9 cellular contexts compared by ENCODE assay signal in genomic region chr1:45013551-45014209, GRCh38. TPM values are rescaled to one million over a fixed set of nuclear protein-coding genes. Genes with fewer than 3 reads are reported as not detected.
DNase-seq lines count a peak whose midpoint lies in the region; ATAC-seq and TF ChIP-seq lines count a peak whose summit lies in the region.
"Had no signal": no experiment of that assay in that cellular context is flagged by ENCODE, and none has a peak within 500 bp of the region (broad histone marks: within the 10 kb centered on the region; RNA-seq: fewer than 3 reads in every experiment).

No MANE protein-coding gene starts in this region.

- H3K4me1 ChIP-seq in IMR-90 (ENCODE audit: control insufficient read depth, insufficient read depth, low read length) = peaks cover 12% of the 10 kb centered on the region
- peaks cover 5% of the 10 kb centered on the region for H3K4me1 ChIP-seq in neural progenitor cell
- peaks cover 0 to 58% (median 37%) of the 10 kb centered on the region in 3 donors for H3K4me1 ChIP-seq in gastroesophageal sphincter

- no peak for DNase-seq in CD4-positive, alpha-beta T cell
- DNase-seq in IMR-90 (no peak), neural progenitor cell (ENCODE audit: low spot score) (no peak), DMS153 treated with DMSO at 0.1 percent for 48 hours (lab: John Stamatoyannopoulos, UW; ENCODE audit: unreplicated experiment) (no peak), mesenteric fat pad (ENCODE audit: low spot score) (no peak)

- no CpG with 5 or more reads among the region's 12 CpGs for WGBS in IMR-90 (ENCODE audit: extremely low coverage in 2 of 2, insufficient read length in 1 of 2), 2 experiments
- WGBS in gastroesophageal sphincter (ENCODE audit: low coverage in 1 of 2), 2 donors = 30% methylated on average over 2 of the region's 12 CpGs; no CpG with 5 or more reads in 1 of the 2 donors

- H2AFZ ChIP-seq in IMR-90 (replicated peaks; ENCODE audit: low read length, poor library complexity) (no peak overlapping the region), neural progenitor cell (replicated peaks) (no peak overlapping the region)

- TF ChIP-seq EP300 in gastroesophageal sphincter (IDR thresholded peaks at IDR 0.05) = no peak

- H3K9me1 ChIP-seq in IMR-90 (ENCODE audit: insufficient read depth, low read length) = peaks cover 13% of the 10 kb centered on the region

- in situ Hi-C loops in IMR-90 (cut with MboI; ENCODE audit: low sequenced_read_pairs) = loop anchor here (5.0 kb wide), 3 partner anchors 289 to 554 kb away; partner anchors contain the start of gene TESK2

- no peak overlapping the region for H2BK5ac ChIP-seq in IMR-90 (ENCODE audit: low read depth, low read length, poor library complexity, severe bottlenecking)

- no peak overlapping the region for H3K27ac ChIP-seq in CD4-positive, alpha-beta T cell (ENCODE audit: low read depth, low read length)
- H3K27ac ChIP-seq in IMR-90 (ENCODE audit: insufficient read depth, low read length) (no peak overlapping the region), neural progenitor cell (no peak overlapping the region), gastroesophageal sphincter (peak overlapping the region in 1 of 4 donors; percentile 87)

- no peaks in the 10 kb centered on the region for H3K9me3 ChIP-seq in CD4-positive, alpha-beta T cell (ENCODE audit: control insufficient read depth, low read length)
- no peaks in the 10 kb centered on the region for H3K9me3 ChIP-seq in IMR-90 (ENCODE audit: control insufficient read depth, insufficient read depth, low read length)
- H3K9me3 ChIP-seq in neural progenitor cell (ENCODE audit: low read depth) = no peaks in the 10 kb centered on the region
- H3K9me3 ChIP-seq in gastroesophageal sphincter = no peaks in the 10 kb centered on the region
- H3K9me3 ChIP-seq: Peyer's patch had no signal

- H3F3A ChIP-seq in neural progenitor cell (ENCODE audit: low read depth) = peaks cover 7% of the 10 kb centered on the region

- no peak overlapping the region for H2BK120ac ChIP-seq in IMR-90 (ENCODE audit: low read depth, low read length)

- H3K4ac ChIP-seq in IMR-90 (ENCODE audit: low read depth, low read length) = no peak overlapping the region

- no peak for TF ChIP-seq CTCF in CD4-positive, alpha-beta T cell (IDR thresholded peaks at IDR 0.05)
- TF ChIP-seq CTCF in IMR-90 (conservative IDR thresholded peaks at IDR 0.05; ENCODE audit: low read depth, low read length) = no peak
- TF ChIP-seq CTCF in brain (conservative IDR thresholded peaks at IDR 0.05) = no peak
- TF ChIP-seq CTCF in neural progenitor cell (IDR thresholded peaks at IDR 0.05) = no peak
- TF ChIP-seq CTCF in gastroesophageal sphincter (IDR thresholded peaks at IDR 0.05) = no peak

- no peaks in the 10 kb centered on the region for H3K27me3 Mint-ChIP-seq in CD4-positive, alpha-beta T cell
- H3K27me3 Mint-ChIP-seq in brain (peaks cover 14% of the 10 kb centered on the region), neural progenitor cell (ENCODE audit: insufficient read depth, low read depth) (peaks cover 2% of the 10 kb centered on the region)

- no peak for TF ChIP-seq RAD21 in IMR-90 (IDR thresholded peaks at IDR 0.05; ENCODE audit: low read length)

- no peak for ATAC-seq in CD4-positive, alpha-beta T cell (ENCODE audit: poor library complexity)
- ATAC-seq in IMR-90 (ENCODE audit: low read depth) (no peak), gastroesophageal sphincter (no peak), GM21529 (IDR thresholded peaks at IDR 0.05; ENCODE audit: unreplicated experiment) (no peak)

- no peak overlapping the region for H3K9ac ChIP-seq in IMR-90 (ENCODE audit: low read depth, low read length)
- peak overlapping the region; percentile 64 for H3K9ac ChIP-seq in neural progenitor cell

- H3K27ac Mint-ChIP-seq in CD4-positive, alpha-beta T cell = peak overlapping the region; percentile 91
- H3K27ac Mint-ChIP-seq in brain = peak overlapping the region in 3 of 5 experiments; percentile 96 to 98 (median 97)
- H3K27ac Mint-ChIP-seq in neural progenitor cell = no peak overlapping the region

- no peaks in the 10 kb centered on the region for H3K9me3 Mint-ChIP-seq in CD4-positive, alpha-beta T cell
- H3K9me3 Mint-ChIP-seq in brain = no peaks in the 10 kb centered on the region
- no peaks in the 10 kb centered on the region for H3K9me3 Mint-ChIP-seq in neural progenitor cell

- no peaks in the 10 kb centered on the region for H3K27me3 ChIP-seq in CD4-positive, alpha-beta T cell (ENCODE audit: control insufficient read depth, insufficient read depth, low read length)
- no peaks in the 10 kb centered on the region for H3K27me3 ChIP-seq in IMR-90 (ENCODE audit: control insufficient read depth, insufficient read depth, low read length)
- peaks cover 3% of the 10 kb centered on the region for H3K27me3 ChIP-seq in neural progenitor cell
- no peaks in the 10 kb centered on the region for H3K27me3 ChIP-seq in gastroesophageal sphincter
- H3K27me3 ChIP-seq: Peyer's patch had no signal

- H3K14ac ChIP-seq in IMR-90 (replicated peaks; ENCODE audit: low read depth, low read length) = no peak overlapping the region

- no peak overlapping the region for H2BK15ac ChIP-seq in IMR-90 (ENCODE audit: low read depth, low read length)

- H3K18ac ChIP-seq in IMR-90 (ENCODE audit: low read depth, low read length) = no peak overlapping the region

- POLR2A ChIA-PET in CD4-positive, alpha-beta T cell (lab: Charles Lee) = interaction anchor here (0.6 to 6.9 kb wide), 8 partner anchors 27 to 673 kb away, joined by 3 to 141 read pairs (median 6); partner anchors contain the start of genes EIF2B3, GPBP1L1, MUTYH and TESK2
- POLR2A ChIA-PET in IMR-90 (lab: Charles Lee; ENCODE audit: unreplicated experiment) = interaction anchor here (0.7 to 1.2 kb wide), 2 partner anchors 17 to 289 kb away, joined by 3 to 7 read pairs; no protein-coding TSS in a partner anchor

- TF ChIP-seq POLR2A in IMR-90 (IDR thresholded peaks at IDR 0.05; ENCODE audit: low read depth, low read length) (no peak), gastroesophageal sphincter (IDR thresholded peaks at IDR 0.05) (no peak)

- TSS peak; percentile 86 for BruUV-seq in IMR-90 (replicated peaks; lab: Mats Ljungman, UMichigan)

- intact Hi-C loops in CD4-positive, alpha-beta T cell (cut with DNase I, micrococcal nuclease) = loop anchor here (1.0 to 10.0 kb wide), 13 partner anchors 27 to 674 kb away; partner anchors contain the start of genes GPBP1L1 (in 2 of the 2), TMEM69 (in 2 of the 2), BTBD19 (in 1 of the 2) and DYNLT4 (in 1 of the 2)
- intact Hi-C loops in IMR-90 (cut with micrococcal nuclease) = loop anchor here (1.0 to 5.0 kb wide), 6 partner anchors 221 to 559 kb away; partner anchors contain the start of genes MUTYH, RNU5D-1, TESK2 and TOE1

- H2AK5ac ChIP-seq in IMR-90 (ENCODE audit: low read depth, low read length) = no peak overlapping the region

- H3K4me2 ChIP-seq in IMR-90 (ENCODE audit: low read depth, low read length) = no peak overlapping the region; the same call in 1 of the 2 replicates
- peak overlapping the region; percentile 100 for H3K4me2 ChIP-seq in neural progenitor cell

- H3K4me1 Mint-ChIP-seq in CD4-positive, alpha-beta T cell (ENCODE audit: low read depth) = peaks cover 63% of the 10 kb centered on the region
- H3K4me1 Mint-ChIP-seq in brain = peaks cover 55% of the 10 kb centered on the region
- H3K4me1 Mint-ChIP-seq in neural progenitor cell = peaks cover 39% of the 10 kb centered on the region

- H3K36me3 ChIP-seq in IMR-90 (ENCODE audit: control insufficient read depth, insufficient read depth, low read length) (peaks cover 19% of the 10 kb centered on the region; the same call in 1 of the 2 replicates), neural progenitor cell (no peaks in the 10 kb centered on the region), gastroesophageal sphincter (peaks cover 0 to 39% of the 10 kb centered on the region in 2 donors)

- H3K36me3 Mint-ChIP-seq in CD4-positive, alpha-beta T cell (ENCODE audit: low read depth) = peaks cover 44% of the 10 kb centered on the region
- H3K36me3 Mint-ChIP-seq in brain = peaks cover 22% of the 10 kb centered on the region
- peaks cover 3% of the 10 kb centered on the region for H3K36me3 Mint-ChIP-seq in neural progenitor cell

- peaks cover 25 to 57% of the 10 kb centered on the region in 2 experiments for H3K79me1 ChIP-seq in IMR-90 (ENCODE audit: low read depth in 1 of 2, low read length in 2 of 2)

- dilution Hi-C loops in IMR-90 (cut with HindIII; ENCODE audit: low sequenced_read_pairs, unreplicated experiment) = no loop called here

- peaks cover 10% of the 10 kb centered on the region for H3K79me2 ChIP-seq in neural progenitor cell (ENCODE audit: low read depth)

- no peak overlapping the region for H3K23ac ChIP-seq in IMR-90 (ENCODE audit: low read depth, low read length)

- H2AK9ac ChIP-seq in IMR-90 (replicated peaks; ENCODE audit: low read depth, low read length, poor library complexity) = no peak overlapping the region

- no peak overlapping the region for H2BK20ac ChIP-seq in IMR-90 (ENCODE audit: low read depth, low read length)

- H4K8ac ChIP-seq in IMR-90 (ENCODE audit: low read depth in 2 of 2, low read length in 2 of 2) = no peak overlapping the region

- no peak overlapping the region for H3K56ac ChIP-seq in IMR-90 (ENCODE audit: extremely low read depth, insufficient read depth, low read length)

- H4K5ac ChIP-seq in IMR-90 (ENCODE audit: low read depth, low read length) = no peak overlapping the region

- CTCF ChIA-PET in CD4-positive, alpha-beta T cell (lab: Charles Lee) = interaction anchor here (0.7 to 6.4 kb wide), 14 partner anchors 27 to 512 kb away, joined by 3 to 66 read pairs (median 3); partner anchors contain the start of genes CCDC163, EIF2B3, MMACHC and RNU5D-1
- CTCF ChIA-PET in IMR-90 (lab: Yijun Ruan, JAX) = interaction anchor here (0.5 to 2.1 kb wide), 12 partner anchors 28 to 480 kb away, joined by 3 to 17 read pairs (median 6); no protein-coding TSS in a partner anchor

- no peak overlapping the region for H3K4me3 ChIP-seq in IMR-90 (ENCODE audit: insufficient read depth, low read depth, low read length)
- H3K4me3 ChIP-seq in neural progenitor cell = peak overlapping the region; percentile 90
- no peak overlapping the region for H3K4me3 ChIP-seq in gastroesophageal sphincter

- H3K4me3 Mint-ChIP-seq in CD4-positive, alpha-beta T cell = peak overlapping the region; percentile 83
- H3K4me3 Mint-ChIP-seq in brain (peak overlapping the region; percentile 84 to 95 (median 90)), neural progenitor cell (peak overlapping the region; percentile 31)

- H4K20me1 ChIP-seq in IMR-90 (ENCODE audit: insufficient read depth, low read length) = peaks cover 9% of the 10 kb centered on the region; the same call in 1 of the 2 replicates
- peaks cover 3% of the 10 kb centered on the region for H4K20me1 ChIP-seq in neural progenitor cell (ENCODE audit: low read depth)

- no peak overlapping the region for H4K91ac ChIP-seq in IMR-90 (ENCODE audit: insufficient read depth, low read depth, low read length)

RNA-seq across cellular contexts. Expression of gene UROD, which starts 1.6 kb away (rescaled TPM):
- total RNA-seq in CD4-positive, alpha-beta T cell = 10 to 100 TPM; 41.0 to 42.4 TPM
- total RNA-seq in IMR-90 (2012; rRNA removed) = 165 and 220 TPM in 2 replicates
- 224 and 247 TPM in 2 replicates for polyA plus RNA-seq in IMR-90 (2012; rRNA removed)
- polyA plus RNA-seq in IMR-90 (2012; cell fraction: cytosol; rRNA removed) = 256 and 274 TPM in 2 replicates
- polyA plus RNA-seq in IMR-90 (2012; cell fraction: nucleus; rRNA removed; ENCODE audit: low replicate concordance) = 310 and 337 TPM in 2 replicates
- 127 TPM for polyA plus RNA-seq in brain (ENCODE audit: insufficient read depth, low read depth, low replicate concordance)
- total RNA-seq in neural progenitor cell (ENCODE audit: low replicate concordance) = 46.5 and 59.8 TPM in 2 replicates
- total RNA-seq in gastroesophageal sphincter = 100 to 1,000 TPM in 2 of 4 donors, 10 to 100 TPM in 2; 81.8 to 115 (median 98.3) TPM
- total RNA-seq in mesenteric fat pad = 67.8 TPM

RNA-seq across cellular contexts. Expression of gene HECTD3, which starts 2.6 kb away (rescaled TPM):
- total RNA-seq in CD4-positive, alpha-beta T cell = 10 to 100 TPM; 31.5 to 33.7 TPM
- total RNA-seq in IMR-90 (2012; rRNA removed) (12.2 and 14.4 TPM in 2 replicates), neural progenitor cell (ENCODE audit: low replicate concordance) (13.1 and 26.7 TPM in 2 replicates), gastroesophageal sphincter (10 to 100 TPM; 27.7 to 48.6 (median 37.5) TPM), mesenteric fat pad (41.1 TPM)
- polyA plus RNA-seq in IMR-90 (2012; rRNA removed) (39.5 and 44.1 TPM in 2 replicates), brain (ENCODE audit: insufficient read depth, low read depth, low replicate concordance) (45.0 TPM)
- 22.3 and 28.3 TPM in 2 replicates for polyA plus RNA-seq in IMR-90 (2012; cell fraction: cytosol; rRNA removed)
- polyA plus RNA-seq in IMR-90 (2012; cell fraction: nucleus; rRNA removed; ENCODE audit: low replicate concordance) = 142 and 150 TPM in 2 replicates

RNA-seq across cellular contexts. Expression of gene EIF2B3, which starts 27.3 kb away (rescaled TPM):
- 1 to 10 TPM; 5.8 to 6.3 TPM for total RNA-seq in CD4-positive, alpha-beta T cell
- total RNA-seq in IMR-90 (2012; rRNA removed) = 63.3 and 77.8 TPM in 2 replicates
- 33.7 and 36.6 TPM in 2 replicates for polyA plus RNA-seq in IMR-90 (2012; rRNA removed)
- 9.4 and 19.0 TPM in 2 replicates for polyA plus RNA-seq in IMR-90 (2012; cell fraction: cytosol; rRNA removed)
- 3.5 and 14.0 TPM in 2 replicates for polyA plus RNA-seq in IMR-90 (2012; cell fraction: nucleus; rRNA removed; ENCODE audit: low replicate concordance)
- 31.8 TPM for polyA plus RNA-seq in brain (ENCODE audit: insufficient read depth, low read depth, low replicate concordance)
- total RNA-seq in neural progenitor cell (ENCODE audit: low replicate concordance) = 29.1 and 33.7 TPM in 2 replicates
- 10 to 100 TPM; 19.9 to 30.4 (median 24.0) TPM for total RNA-seq in gastroesophageal sphincter
- total RNA-seq in mesenteric fat pad = 37.8 TPM

Comparison
In these comparisons a context has a peak if more than half of its experiments do, and no peak if none do; other contexts are left out.
1. H3K4me3 Mint-ChIP-seq: peak in every context shown above with its lines; median percentile 90 in brain; 83 in CD4-positive, alpha-beta T cell; 31 in neural progenitor cell.